ENCODE assay signal across 1 cellular context in genomic region chr19:14091885-14092462, GRCh38.
TF ChIP-seq lines count a peak whose summit lies in the region.

No MANE protein-coding gene starts in this region.

TF ChIP-seq in IMR-90, 13 proteins besides CTCF, POLR2A, EP300 and RAD21 (continued from another document):
- TF ChIP-seq ELK1 (IDR thresholded peaks at IDR 0.05; ENCODE audit: borderline replicate concordance, low read depth, low read length): no peak
- no peak for TF ChIP-seq MAFK (IDR thresholded peaks at IDR 0.05; ENCODE audit: low read depth, low read length)
- TF ChIP-seq RCOR1 (IDR thresholded peaks at IDR 0.05; ENCODE audit: insufficient replicate concordance, low read length): no peak
- TF ChIP-seq RFX5 (IDR thresholded peaks at IDR 0.05; ENCODE audit: low read depth, low read length): no peak
- TF ChIP-seq SMC3 (IDR thresholded peaks at IDR 0.05; ENCODE audit: low read depth, low read length): no peak
- TF ChIP-seq CHD1 (IDR thresholded peaks at IDR 0.05; ENCODE audit: low read depth, low read length): no peak
- no peak for TF ChIP-seq USF2 (IDR thresholded peaks at IDR 0.05; ENCODE audit: low read depth, low read length)
- TF ChIP-seq CEBPB (IDR thresholded peaks at IDR 0.05; ENCODE audit: low read depth, low read length): no peak
- TF ChIP-seq FOS (IDR thresholded peaks at IDR 0.05; ENCODE audit: low read depth, low read length): no peak
